1 cellular context compared by ENCODE assay signal in genomic region chr5:150079655-150080461, GRCh38.
TF ChIP-seq lines count a peak whose summit lies in the region.

No MANE protein-coding gene starts in this region.

TF ChIP-seq in H1, 55 proteins besides CTCF, POLR2A, EP300 and RAD21:
- TF ChIP-seq CTBP2 (IDR thresholded peaks at IDR 0.05; ENCODE audit: borderline replicate concordance, insufficient read depth, insufficient read length, low read length) (no peak), BACH1 (IDR thresholded peaks at IDR 0.05; ENCODE audit: low read length) (no peak), CEBPB (IDR thresholded peaks at IDR 0.05; ENCODE audit: low read depth, low read length) (no peak), SAP30 (IDR thresholded peaks at IDR 0.05; ENCODE audit: insufficient read depth, insufficient replicate concordance, low read length) (no peak), CHD2 (IDR thresholded peaks at IDR 0.05; ENCODE audit: low read length) (no peak), SP1 (IDR thresholded peaks at IDR 0.05; ENCODE audit: low read depth, low read length) (no peak), GABPA (IDR thresholded peaks at IDR 0.05; ENCODE audit: borderline replicate concordance, insufficient read depth, low read length) (no peak), CHD1 (IDR thresholded peaks at IDR 0.05; ENCODE audit: low read depth, low read length) (no peak), TCF12 (IDR thresholded peaks at IDR 0.05; ENCODE audit: low read depth, low read length) (no peak), HDAC2 (IDR thresholded peaks at IDR 0.05; ENCODE audit: borderline replicate concordance in 1 of 2, low read depth in 2 of 2, low read length in 2 of 2) (no peak), NANOG (IDR thresholded peaks at IDR 0.05; ENCODE audit: insufficient read depth, low read depth, low read length, poor library complexity, severe bottlenecking) (no peak), SP4 (IDR thresholded peaks at IDR 0.05; ENCODE audit: low read length) (no peak), MAFK (IDR thresholded peaks at IDR 0.05; ENCODE audit: low read depth, low read length) (no peak), MAX (IDR thresholded peaks at IDR 0.05) (no peak), POU5F1 (IDR thresholded peaks at IDR 0.05; ENCODE audit: low read depth, low read length) (no peak), KDM5A (IDR thresholded peaks at IDR 0.05; ENCODE audit: low read length) (no peak), PHF8 (conservative IDR thresholded peaks at IDR 0.05; ENCODE audit: low read depth, low read length) (no peak), ATF3 (IDR thresholded peaks at IDR 0.05; ENCODE audit: insufficient read depth, low read depth, low read length) (no peak), EGR1 (IDR thresholded peaks at IDR 0.05; ENCODE audit: borderline replicate concordance, low read depth, low read length) (no peak), ASH2L (IDR thresholded peaks at IDR 0.05; ENCODE audit: low read length) (no peak)
